Comparison of ENCODE assay signal across 23 cellular contexts in genomic region chr17:4931974-4932373, GRCh38. TPM values are rescaled to one million over a fixed set of nuclear protein-coding genes. Genes with fewer than 3 reads are reported as not detected.
A peak's percentile ranks its signal among the peaks of the same experiment; 100 is the strongest.
DNase-seq lines count a peak whose midpoint lies in the region; ATAC-seq and TF ChIP-seq lines count a peak whose summit lies in the region.
"Had no signal": no experiment of that assay in that cellular context is flagged by ENCODE, and none has a peak within 500 bp of the region (broad histone marks: within the 10 kb centered on the region; RNA-seq: fewer than 3 reads in every experiment).

Gene GP1BA (plus strand): TSS chr17:4932277. CDS start chr17:4932605, 328 bp downstream.

- H3K4me1 ChIP-seq in Loucy (ENCODE audit: insufficient read depth, low read length, poor library complexity, severe bottlenecking), result peaks cover 32% of the 10 kb centered on the region
- H3K4me1 ChIP-seq: A549, SJCRH30 had no signal

- intact Hi-C loops in activated CD4-positive, alpha-beta T cell treated with anti-CD3 and anti-CD28 coated beads, Interleukin-2, amount 10 ng/mL, durations not matched to agents 24 days and 14 days (cut with micrococcal nuclease), result no loop called here
- intact Hi-C loops in dendritic cell treated with granulocyte-macrophage colony-stimulating factor and Interleukin-4, amounts not matched to agents 40 ng/mL and 50 ng/mL, for 4 days (cut with micrococcal nuclease), result no loop called here

- no peak for TF ChIP-seq CTCF in Loucy (conservative IDR thresholded peaks at IDR 0.05; ENCODE audit: low read length)

- H3K9ac ChIP-seq in Loucy (ENCODE audit: low read depth, low read length, poor library complexity, severe bottlenecking), result peak within 1 kb of the TSS; percentile 52

- H3K36me3 ChIP-seq in Loucy (ENCODE audit: insufficient read depth, low read length), result no peaks in the 10 kb centered on the region
- H3K36me3 ChIP-seq: SJCRH30 had no signal

- H3K4me2 ChIP-seq in Loucy (ENCODE audit: low read depth, low read length, poor library complexity, severe bottlenecking), result peak within 1 kb of the TSS; percentile 80
- H3K4me2 ChIP-seq: A549 had no signal

- no peaks in the 10 kb centered on the region for H3K9me2 ChIP-seq in Loucy (replicated peaks; ENCODE audit: low read depth, low read length)

- H3K4me1 Mint-ChIP-seq in activated CD4-positive, alpha-beta T cell treated with anti-CD3 and anti-CD28 coated beads, Interleukin-2, amount 10 ng/mL, durations not matched to agents 24 days and 14 days, result peaks cover 18% of the 10 kb centered on the region
- H3K4me1 Mint-ChIP-seq in dendritic cell treated with granulocyte-macrophage colony-stimulating factor and Interleukin-4, amounts not matched to agents 40 ng/mL and 50 ng/mL, for 4 days (ENCODE audit: low read depth), result peaks cover 67% of the 10 kb centered on the region
- peaks cover 39% of the 10 kb centered on the region for H3K4me1 Mint-ChIP-seq in stimulated activated effector memory CD8-positive, alpha-beta T cell treated with anti-CD3 and anti-CD28 coated beads, Interleukin-12 subunit alpha, Interleukin-12 subunit beta, amount 100 ng/mL, for 72 hours

- no peaks in the 10 kb centered on the region for H3K9me3 Mint-ChIP-seq in activated CD4-positive, alpha-beta T cell treated with anti-CD3 and anti-CD28 coated beads, Interleukin-2, amount 10 ng/mL, durations not matched to agents 24 days and 14 days
- no peaks in the 10 kb centered on the region for H3K9me3 Mint-ChIP-seq in dendritic cell treated with granulocyte-macrophage colony-stimulating factor and Interleukin-4, amounts not matched to agents 40 ng/mL and 50 ng/mL, for 4 days
- no peaks in the 10 kb centered on the region for H3K9me3 Mint-ChIP-seq in stimulated activated effector memory CD8-positive, alpha-beta T cell treated with anti-CD3 and anti-CD28 coated beads, Interleukin-12 subunit alpha, Interleukin-12 subunit beta, amount 100 ng/mL, for 72 hours
- H3K9me3 Mint-ChIP-seq: CD4-positive, alpha-beta T cell; mesothelial cell of epicardium had no signal

- H3K27me3 ChIP-seq in Loucy (ENCODE audit: insufficient read depth, low read length, poor library complexity, severe bottlenecking), result no peaks in the 10 kb centered on the region
- H3K27me3 ChIP-seq: SJCRH30, transverse colon had no signal

- no peak for ATAC-seq in stimulated activated effector memory CD8-positive, alpha-beta T cell treated with anti-CD3 and anti-CD28 coated beads, Interleukin-12 subunit alpha, Interleukin-12 subunit beta, amount 100 ng/mL, for 72 hours
- no peak for ATAC-seq in HG03108 (IDR thresholded peaks at IDR 0.05; ENCODE audit: unreplicated experiment)
- no peak for ATAC-seq in GM19455 (IDR thresholded peaks at IDR 0.05; ENCODE audit: unreplicated experiment)
- ATAC-seq: left colon had no signal

- peaks cover 44% of the 10 kb centered on the region for H3K36me3 Mint-ChIP-seq in activated CD4-positive, alpha-beta T cell treated with anti-CD3 and anti-CD28 coated beads, Interleukin-2, amount 10 ng/mL, durations not matched to agents 24 days and 14 days (ENCODE audit: low read depth)
- peaks cover 56% of the 10 kb centered on the region for H3K36me3 Mint-ChIP-seq in dendritic cell treated with granulocyte-macrophage colony-stimulating factor and Interleukin-4, amounts not matched to agents 40 ng/mL and 50 ng/mL, for 4 days (ENCODE audit: low read depth)
- H3K36me3 Mint-ChIP-seq in stimulated activated effector memory CD8-positive, alpha-beta T cell treated with anti-CD3 and anti-CD28 coated beads, Interleukin-12 subunit alpha, Interleukin-12 subunit beta, amount 100 ng/mL, for 72 hours, result peaks cover 24% of the 10 kb centered on the region

- DNase-seq in activated CD4-positive, alpha-beta T cell treated with anti-CD3 and anti-CD28 coated beads, Interleukin-2, amount 10 ng/mL, durations not matched to agents 24 days and 14 days, result no peak
- no peak for DNase-seq in activated CD4-positive, alpha-beta T cell treated with anti-CD3 and anti-CD28 coated beads for 4 hours
- no peak for DNase-seq in stimulated activated effector memory CD8-positive, alpha-beta T cell treated with anti-CD3 and anti-CD28 coated beads, Interleukin-12 subunit alpha, Interleukin-12 subunit beta, amount 100 ng/mL, for 72 hours (ENCODE audit: low spot score in 2 of 2)
- no peak for DNase-seq in kidney tubule cell (ENCODE audit: low spot score)
- DNase-seq: activated naive CD4-positive, alpha-beta T cell treated with Interleukin-2 at 50 U/mL for 16 hours; CD4-positive, alpha-beta T cell; cortex of kidney; DMS79; Karpas-422; left colon; SJCRH30; stimulated activated CD4-positive, alpha-beta T cell treated with anti-CD3 and anti-CD28 coated beads, Interleukin-12 subunit alpha, Interleukin-12 subunit beta, amount 100 ng/mL, for 4 hours; T-helper 9 cell; transverse colon had no signal

- no peaks in the 10 kb centered on the region for H3K27me3 Mint-ChIP-seq in activated CD4-positive, alpha-beta T cell treated with anti-CD3 and anti-CD28 coated beads, Interleukin-2, amount 10 ng/mL, durations not matched to agents 24 days and 14 days
- peaks cover 16% of the 10 kb centered on the region for H3K27me3 Mint-ChIP-seq in dendritic cell treated with granulocyte-macrophage colony-stimulating factor and Interleukin-4, amounts not matched to agents 40 ng/mL and 50 ng/mL, for 4 days
- H3K27me3 Mint-ChIP-seq: CD4-positive, alpha-beta T cell had no signal

- no peaks in the 10 kb centered on the region for H4K20me1 ChIP-seq in Loucy (ENCODE audit: insufficient read depth, low read length, poor library complexity, severe bottlenecking)

- H3K79me2 ChIP-seq in Loucy (ENCODE audit: insufficient read depth, low read length), result peaks cover 7% of the 10 kb centered on the region; the same call in 1 of the 2 replicates

- H3K27ac Mint-ChIP-seq in activated CD4-positive, alpha-beta T cell treated with anti-CD3 and anti-CD28 coated beads, Interleukin-2, amount 10 ng/mL, durations not matched to agents 24 days and 14 days, result peak within 1 kb of the TSS; percentile 14
- H3K27ac Mint-ChIP-seq in dendritic cell treated with granulocyte-macrophage colony-stimulating factor and Interleukin-4, amounts not matched to agents 40 ng/mL and 50 ng/mL, for 4 days, result peak within 1 kb of the TSS; percentile 70
- H3K27ac Mint-ChIP-seq in stimulated activated effector memory CD8-positive, alpha-beta T cell treated with anti-CD3 and anti-CD28 coated beads, Interleukin-12 subunit alpha, Interleukin-12 subunit beta, amount 100 ng/mL, for 72 hours, result peak within 1 kb of the TSS; percentile 64
- H3K27ac Mint-ChIP-seq: CD4-positive, alpha-beta T cell; mesothelial cell of epicardium had no signal

- no peaks in the 10 kb centered on the region for H3K9me3 ChIP-seq in Loucy (ENCODE audit: insufficient read depth, low read depth, low read length)
- H3K9me3 ChIP-seq: A549, SJCRH30, transverse colon had no signal

- peaks cover 6% of the 10 kb centered on the region; the same call in 1 of the 2 replicates for H3F3A ChIP-seq in Loucy (ENCODE audit: low read depth)

- H3K4me3 ChIP-seq in Loucy (ENCODE audit: low read length, poor library complexity, severe bottlenecking), result no peak within 1 kb of the TSS
- H3K4me3 ChIP-seq: A549, SJCRH30, transverse colon had no signal

- H2AFZ ChIP-seq in Loucy (ENCODE audit: low read length), result no peak within 1 kb of the TSS

- no peak within 1 kb of the TSS for H3K4me3 Mint-ChIP-seq in activated CD4-positive, alpha-beta T cell treated with anti-CD3 and anti-CD28 coated beads, Interleukin-2, amount 10 ng/mL, durations not matched to agents 24 days and 14 days
- peak within 1 kb of the TSS; percentile 38 for H3K4me3 Mint-ChIP-seq in dendritic cell treated with granulocyte-macrophage colony-stimulating factor and Interleukin-4, amounts not matched to agents 40 ng/mL and 50 ng/mL, for 4 days
- no peak within 1 kb of the TSS for H3K4me3 Mint-ChIP-seq in stimulated activated effector memory CD8-positive, alpha-beta T cell treated with anti-CD3 and anti-CD28 coated beads, Interleukin-12 subunit alpha, Interleukin-12 subunit beta, amount 100 ng/mL, for 72 hours
- H3K4me3 Mint-ChIP-seq: CD4-positive, alpha-beta T cell; mesothelial cell of epicardium had no signal

RNA-seq across cellular contexts. Expression of gene GP1BA, which starts in this region (rescaled TPM):
- not detected in 2 replicates for total RNA-seq in activated CD4-positive, alpha-beta T cell treated with anti-CD3 and anti-CD28 coated beads, Interleukin-2, amount 10 ng/mL, durations not matched to agents 24 days and 14 days
- total RNA-seq: CD4-positive, alpha-beta T cell; fibroblast of villous mesenchyme; HT-29; left colon; mesothelial cell of epicardium; renal cortical epithelial cell; SJCRH30; transverse colon had no signal

Comparison
In these comparisons a context has a peak if more than half of its experiments do, and no peak if none do; other contexts are left out.
1. H3K27ac Mint-ChIP-seq: peak in every context shown above with its lines; median percentile 70 in dendritic cell treated with granulocyte-macrophage colony-stimulating factor and Interleukin-4, amounts not matched to agents 40 ng/mL and 50 ng/mL, for 4 days; 64 in stimulated activated effector memory CD8-positive, alpha-beta T cell treated with anti-CD3 and anti-CD28 coated beads, Interleukin-12 subunit alpha, Interleukin-12 subunit beta, amount 100 ng/mL, for 72 hours; 14 in activated CD4-positive, alpha-beta T cell treated with anti-CD3 and anti-CD28 coated beads, Interleukin-2, amount 10 ng/mL, durations not matched to agents 24 days and 14 days.